Comparison of ENCODE assay signal across 8 cellular contexts in the genomic region with DNA sequence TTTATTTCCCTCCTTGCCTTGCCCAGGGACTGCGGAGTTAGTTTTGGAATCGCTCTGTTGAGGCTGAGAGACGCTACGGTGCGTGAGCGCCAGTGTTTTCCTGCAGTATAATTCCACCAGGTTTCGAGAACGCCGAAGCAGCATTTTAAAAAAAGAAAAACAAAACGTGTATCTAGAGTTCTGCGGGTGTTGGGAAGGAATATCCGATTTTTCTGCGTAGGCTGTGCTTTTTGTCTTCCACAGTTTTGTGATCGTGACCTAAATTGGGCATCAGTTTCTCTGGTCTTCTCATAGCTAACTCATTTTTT. TPM values are rescaled to one million over a fixed set of nuclear protein-coding genes. Genes with fewer than 3 reads are reported as not detected.
DNase-seq lines count a peak whose midpoint lies in the region; ATAC-seq, FAIRE-seq and TF ChIP-seq lines count a peak whose summit lies in the region.

No MANE protein-coding gene starts in this region.

- peaks cover 54% of the 10 kb centered on the region for H3K79me2 ChIP-seq in HCT116 (ENCODE audit: insufficient read depth, low read length)

- TF ChIP-seq POLR2A in HCT116 (IDR thresholded peaks at IDR 0.05; ENCODE audit: borderline replicate concordance, extremely low read depth, insufficient read depth, insufficient read length): no peak

- no peak for FAIRE-seq in D721Med (lab: Jason Lieb, UNC)

- H2AFZ ChIP-seq in HCT116 (ENCODE audit: low read depth, low read length, poor library complexity, severe bottlenecking): no peak overlapping the region

- no peak for DNase-seq in HCT116 (ENCODE audit: low read depth, low spot score)
- DNase-seq in midbrain (lab: John Stamatoyannopoulos, UW): peak; percentile 45
- no peak for DNase-seq in D721Med (ENCODE audit: insufficient read length, low spot score)
- no peak for DNase-seq in RKO (ENCODE audit: low spot score)
- no peak for DNase-seq in activated effector memory CD4-positive, alpha-beta T cell treated with anti-CD3 and anti-CD28 coated beads, Interleukin-2, amount 50 U/mL, for 16 hours
- no peak for DNase-seq in NCI-H1930 (lab: John Stamatoyannopoulos, UW)

- POLR2A ChIA-PET in HCT116 (lab: Charles Lee): no interaction called here

- H3K27me3 Mint-ChIP-seq in brain: peaks cover 8% of the 10 kb centered on the region

- peak overlapping the region; percentile 91 for H3K27ac ChIP-seq in 22Rv1
- H3K27ac ChIP-seq in HCT116 (ENCODE audit: low read depth, low read length): peak overlapping the region; percentile 88

- H3K9ac ChIP-seq in HCT116 (ENCODE audit: low read length): peak overlapping the region; percentile 89

- H3K9me3 ChIP-seq in HCT116 (ENCODE audit: control insufficient read depth in 1 of 2, insufficient read depth in 1 of 2, low read depth in 1 of 2, low read length in 2 of 2): no peaks in the 10 kb centered on the region

- intact Hi-C loops in HCT116 (cut with micrococcal nuclease): loop anchor here (5.0 to 10.0 kb wide), 2 partner anchors 1023 to 1345 kb away; a partner anchor contains a TSS

- H3K27me3 ChIP-seq in HCT116 (ENCODE audit: insufficient read depth, low read length): no peaks in the 10 kb centered on the region

- peak overlapping the region; percentile 97 for H3K4me2 ChIP-seq in HCT116 (ENCODE audit: low read length)

- no peak for TF ChIP-seq RAD21 in HCT116 (IDR thresholded peaks at IDR 0.05; ENCODE audit: low read depth)

- H3K4me1 Mint-ChIP-seq in brain: peaks cover 35% of the 10 kb centered on the region

- H3K36me3 ChIP-seq in HCT116 (ENCODE audit: control insufficient read depth in 1 of 2, insufficient read depth in 2 of 2, low read length in 2 of 2): no peaks in the 10 kb centered on the region

- H3K9me3 Mint-ChIP-seq in brain: peaks cover 0 to 3% (median 0%) of the 10 kb centered on the region in 5 experiments

- 0 out of 2 replicates have a peak, but pooled peaks cover 6% of the 10 kb centered on the region for H4K20me1 ChIP-seq in HCT116 (ENCODE audit: insufficient read depth)

- CTCF ChIA-PET in HCT116 (lab: Charles Lee): no interaction called here

- ATAC-seq in HCT116: no peak

- H3K4me1 ChIP-seq in HCT116 (ENCODE audit: control insufficient read depth in 1 of 2, insufficient read depth in 2 of 2, low read length in 2 of 2): peaks cover 15 to 28% of the 10 kb centered on the region in 2 experiments

- RAD21 ChIA-PET in HCT116 (lab: Charles Lee; ENCODE audit: low non-redundant PET in 1 of 2, low total read pairs in 2 of 2, uncharacterized antibody in 2 of 2, unreplicated experiment in 2 of 2): no interaction called here

- H3K4me3 Mint-ChIP-seq in brain: peak overlapping the region; percentile 92 to 99 (median 95)

- no peak for TF ChIP-seq CTCF in 22Rv1 (IDR thresholded peaks at IDR 0.05)
- TF ChIP-seq CTCF in HCT116 (IDR thresholded peaks at IDR 0.05 in 2 of 3, conservative IDR thresholded peaks at IDR 0.05 in 1 of 3; ENCODE audit: borderline replicate concordance in 1 of 3, insufficient read depth in 1 of 3, low read depth in 2 of 3, low read length in 2 of 3): no peak
- TF ChIP-seq CTCF in brain (conservative IDR thresholded peaks at IDR 0.05): no peak
- no peak for TF ChIP-seq CTCF in D721Med (IDR thresholded peaks at IDR 0.05; ENCODE audit: insufficient read depth, missing control alignments)

- peak overlapping the region; percentile 91 to 99 (median 97) for H3K27ac Mint-ChIP-seq in brain

- H3K9me2 ChIP-seq in HCT116 (ENCODE audit: insufficient read depth): no peaks in the 10 kb centered on the region

- BruUV-seq in HCT116 (replicated peaks; lab: Mats Ljungman, UMichigan): no TSS peak

- peaks cover 21% of the 10 kb centered on the region for H3K36me3 Mint-ChIP-seq in brain

- H3K4me3 ChIP-seq in HCT116 (replicated peaks in 1 of 2; ENCODE audit: low read depth in 1 of 2, low read length in 2 of 2): peak overlapping the region; percentile 70 to 95

TF ChIP-seq in HCT116, 20 proteins besides CTCF, POLR2A, EP300 and RAD21:
- TF ChIP-seq POLR2AphosphoS5 (IDR thresholded peaks at IDR 0.05; ENCODE audit: low read depth, low read length) (no peak), FOSL1 (IDR thresholded peaks at IDR 0.05; ENCODE audit: low read depth) (no peak), EZH2phosphoT487 (IDR thresholded peaks at IDR 0.05; ENCODE audit: borderline replicate concordance) (no peak), SRF (IDR thresholded peaks at IDR 0.05; ENCODE audit: low read depth) (no peak), SP1 (IDR thresholded peaks at IDR 0.05; ENCODE audit: low read depth) (no peak), CBX3 (IDR thresholded peaks at IDR 0.05; ENCODE audit: low read depth) (no peak), JUND (IDR thresholded peaks at IDR 0.05) (no peak), EZH2 (IDR thresholded peaks at IDR 0.05) (no peak)
- TF ChIP-seq, protein P1, sequence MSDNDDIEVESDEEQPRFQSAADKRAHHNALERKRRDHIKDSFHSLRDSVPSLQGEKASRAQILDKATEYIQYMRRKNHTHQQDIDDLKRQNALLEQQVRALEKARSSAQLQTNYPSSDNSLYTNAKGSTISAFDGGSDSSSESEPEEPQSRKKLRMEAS (IDR thresholded peaks at IDR 0.05): no peak
- TF ChIP-seq, protein P2, sequence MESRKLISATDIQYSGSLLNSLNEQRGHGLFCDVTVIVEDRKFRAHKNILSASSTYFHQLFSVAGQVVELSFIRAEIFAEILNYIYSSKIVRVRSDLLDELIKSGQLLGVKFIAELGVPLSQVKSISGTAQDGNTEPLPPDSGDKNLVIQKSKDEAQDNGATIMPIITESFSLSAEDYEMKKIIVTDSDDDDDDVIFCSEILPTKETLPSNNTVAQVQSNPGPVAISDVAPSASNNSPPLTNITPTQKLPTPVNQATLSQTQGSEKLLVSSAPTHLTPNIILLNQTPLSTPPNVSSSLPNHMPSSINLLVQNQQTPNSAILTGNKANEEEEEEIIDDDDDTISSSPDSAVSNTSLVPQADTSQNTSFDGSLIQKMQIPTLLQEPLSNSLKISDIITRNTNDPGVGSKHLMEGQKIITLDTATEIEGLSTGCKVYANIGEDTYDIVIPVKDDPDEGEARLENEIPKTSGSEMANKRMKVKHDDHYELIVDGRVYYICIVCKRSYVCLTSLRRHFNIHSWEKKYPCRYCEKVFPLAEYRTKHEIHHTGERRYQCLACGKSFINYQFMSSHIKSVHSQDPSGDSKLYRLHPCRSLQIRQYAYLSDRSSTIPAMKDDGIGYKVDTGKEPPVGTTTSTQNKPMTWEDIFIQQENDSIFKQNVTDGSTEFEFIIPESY (IDR thresholded peaks at IDR 0.05; ENCODE audit: extremely low read depth, insufficient replicate concordance, low read length): no peak
- TF ChIP-seq, protein P3, sequence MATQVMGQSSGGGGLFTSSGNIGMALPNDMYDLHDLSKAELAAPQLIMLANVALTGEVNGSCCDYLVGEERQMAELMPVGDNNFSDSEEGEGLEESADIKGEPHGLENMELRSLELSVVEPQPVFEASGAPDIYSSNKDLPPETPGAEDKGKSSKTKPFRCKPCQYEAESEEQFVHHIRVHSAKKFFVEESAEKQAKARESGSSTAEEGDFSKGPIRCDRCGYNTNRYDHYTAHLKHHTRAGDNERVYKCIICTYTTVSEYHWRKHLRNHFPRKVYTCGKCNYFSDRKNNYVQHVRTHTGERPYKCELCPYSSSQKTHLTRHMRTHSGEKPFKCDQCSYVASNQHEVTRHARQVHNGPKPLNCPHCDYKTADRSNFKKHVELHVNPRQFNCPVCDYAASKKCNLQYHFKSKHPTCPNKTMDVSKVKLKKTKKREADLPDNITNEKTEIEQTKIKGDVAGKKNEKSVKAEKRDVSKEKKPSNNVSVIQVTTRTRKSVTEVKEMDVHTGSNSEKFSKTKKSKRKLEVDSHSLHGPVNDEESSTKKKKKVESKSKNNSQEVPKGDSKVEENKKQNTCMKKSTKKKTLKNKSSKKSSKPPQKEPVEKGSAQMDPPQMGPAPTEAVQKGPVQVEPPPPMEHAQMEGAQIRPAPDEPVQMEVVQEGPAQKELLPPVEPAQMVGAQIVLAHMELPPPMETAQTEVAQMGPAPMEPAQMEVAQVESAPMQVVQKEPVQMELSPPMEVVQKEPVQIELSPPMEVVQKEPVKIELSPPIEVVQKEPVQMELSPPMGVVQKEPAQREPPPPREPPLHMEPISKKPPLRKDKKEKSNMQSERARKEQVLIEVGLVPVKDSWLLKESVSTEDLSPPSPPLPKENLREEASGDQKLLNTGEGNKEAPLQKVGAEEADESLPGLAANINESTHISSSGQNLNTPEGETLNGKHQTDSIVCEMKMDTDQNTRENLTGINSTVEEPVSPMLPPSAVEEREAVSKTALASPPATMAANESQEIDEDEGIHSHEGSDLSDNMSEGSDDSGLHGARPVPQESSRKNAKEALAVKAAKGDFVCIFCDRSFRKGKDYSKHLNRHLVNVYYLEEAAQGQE (IDR thresholded peaks at IDR 0.05; ENCODE audit: low read depth): no peak

RNA-seq across cellular contexts. Expression of a gene that starts 0.8 kb away (rescaled TPM):
- 69.7 TPM for total RNA-seq in HCT116 (2021; ENCODE audit: unreplicated experiment)
- polyA plus RNA-seq in HCT116 (2012): 29.5 and 33.9 TPM in 2 replicates
- polyA plus RNA-seq in brain (ENCODE audit: insufficient read depth, low read depth, low replicate concordance): 24.8 TPM
